ENCODE assay signal across 2 cellular contexts in genomic region chr12:120879711-120880300, GRCh38.
TF ChIP-seq lines count a peak whose summit lies in the region.

No MANE protein-coding gene starts in this region.

TF ChIP-seq in K562, 482 proteins besides CTCF, POLR2A, EP300 and RAD21:
- TF ChIP-seq HNRNPLL (IDR thresholded peaks at IDR 0.05; ENCODE audit: low read depth, low read length, poor library complexity, severe bottlenecking) = no peak
- TF ChIP-seq ZNF384 (IDR thresholded peaks at IDR 0.05; ENCODE audit: low read depth, low read length) = peak; percentile 38; the same call in 1 of the 2 replicates
- TF ChIP-seq BMI1 (IDR thresholded peaks at IDR 0.05; ENCODE audit: low read length) = no peak
- TF ChIP-seq ZNF253 (CRISPR knock-in tag; conservative IDR thresholded peaks at IDR 0.05) = no peak
- no peak for TF ChIP-seq HNRNPUL1 (IDR thresholded peaks at IDR 0.05; ENCODE audit: low read length)
- no peak for TF ChIP-seq MEF2A (IDR thresholded peaks at IDR 0.05; ENCODE audit: control insufficient read depth, low read depth, low read length)
- no peak for TF ChIP-seq ATF1 (CRISPR knock-in tag; IDR thresholded peaks at IDR 0.05)
- no peak for TF ChIP-seq ATF1 (tag; IDR thresholded peaks at IDR 0.05)
- peak; percentile 4 for TF ChIP-seq RBM25 (IDR thresholded peaks at IDR 0.05; ENCODE audit: low read depth, low read length, severe bottlenecking)
- TF ChIP-seq, protein P1, sequence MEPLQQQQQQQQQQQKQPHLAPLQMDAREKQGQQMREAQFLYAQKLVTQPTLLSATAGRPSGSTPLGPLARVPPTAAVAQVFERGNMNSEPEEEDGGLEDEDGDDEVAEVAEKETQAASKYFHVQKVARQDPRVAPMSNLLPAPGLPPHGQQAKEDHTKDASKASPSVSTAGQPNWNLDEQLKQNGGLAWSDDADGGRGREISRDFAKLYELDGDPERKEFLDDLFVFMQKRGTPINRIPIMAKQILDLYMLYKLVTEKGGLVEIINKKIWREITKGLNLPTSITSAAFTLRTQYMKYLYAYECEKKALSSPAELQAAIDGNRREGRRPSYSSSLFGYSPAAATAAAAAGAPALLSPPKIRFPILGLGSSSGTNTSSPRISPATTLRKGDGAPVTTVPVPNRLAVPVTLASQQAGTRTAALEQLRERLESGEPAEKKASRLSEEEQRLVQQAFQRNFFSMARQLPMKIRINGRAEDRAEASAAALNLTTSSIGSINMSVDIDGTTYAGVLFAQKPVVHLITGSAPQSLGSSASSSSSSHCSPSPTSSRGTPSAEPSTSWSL (CRISPR knock-in tag; IDR thresholded peaks at IDR 0.05; ENCODE audit: borderline replicate concordance) = no peak
- TF ChIP-seq, protein P2, sequence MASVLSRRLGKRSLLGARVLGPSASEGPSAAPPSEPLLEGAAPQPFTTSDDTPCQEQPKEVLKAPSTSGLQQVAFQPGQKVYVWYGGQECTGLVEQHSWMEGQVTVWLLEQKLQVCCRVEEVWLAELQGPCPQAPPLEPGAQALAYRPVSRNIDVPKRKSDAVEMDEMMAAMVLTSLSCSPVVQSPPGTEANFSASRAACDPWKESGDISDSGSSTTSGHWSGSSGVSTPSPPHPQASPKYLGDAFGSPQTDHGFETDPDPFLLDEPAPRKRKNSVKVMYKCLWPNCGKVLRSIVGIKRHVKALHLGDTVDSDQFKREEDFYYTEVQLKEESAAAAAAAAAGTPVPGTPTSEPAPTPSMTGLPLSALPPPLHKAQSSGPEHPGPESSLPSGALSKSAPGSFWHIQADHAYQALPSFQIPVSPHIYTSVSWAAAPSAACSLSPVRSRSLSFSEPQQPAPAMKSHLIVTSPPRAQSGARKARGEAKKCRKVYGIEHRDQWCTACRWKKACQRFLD (CRISPR knock-in tag; IDR thresholded peaks at IDR 0.05) = no peak
- TF ChIP-seq ZBTB40 (IDR thresholded peaks at IDR 0.05) = peak; percentile 94
- peak; percentile 50; the same call in 1 of the 2 replicates for TF ChIP-seq ZBTB40 (CRISPR knock-in tag; IDR thresholded peaks at IDR 0.05)
- no peak for TF ChIP-seq ZNF76 (CRISPR knock-in tag; IDR thresholded peaks at IDR 0.05; ENCODE audit: borderline replicate concordance)

TF ChIP-seq in SK-N-SH treated with all-trans-retinoic acid at 6 μM for 48 hours, 23 proteins besides CTCF, POLR2A, EP300 and RAD21:
- TF ChIP-seq ESRRG (CRISPR knock-in tag; IDR thresholded peaks at IDR 0.05) (no peak), ZC3H10 (CRISPR knock-in tag; IDR thresholded peaks at IDR 0.05) (no peak), ZFP30 (CRISPR knock-in tag; IDR thresholded peaks at IDR 0.05) (no peak), RARB (CRISPR knock-in tag; IDR thresholded peaks at IDR 0.05) (no peak)
- TF ChIP-seq, protein P3, sequence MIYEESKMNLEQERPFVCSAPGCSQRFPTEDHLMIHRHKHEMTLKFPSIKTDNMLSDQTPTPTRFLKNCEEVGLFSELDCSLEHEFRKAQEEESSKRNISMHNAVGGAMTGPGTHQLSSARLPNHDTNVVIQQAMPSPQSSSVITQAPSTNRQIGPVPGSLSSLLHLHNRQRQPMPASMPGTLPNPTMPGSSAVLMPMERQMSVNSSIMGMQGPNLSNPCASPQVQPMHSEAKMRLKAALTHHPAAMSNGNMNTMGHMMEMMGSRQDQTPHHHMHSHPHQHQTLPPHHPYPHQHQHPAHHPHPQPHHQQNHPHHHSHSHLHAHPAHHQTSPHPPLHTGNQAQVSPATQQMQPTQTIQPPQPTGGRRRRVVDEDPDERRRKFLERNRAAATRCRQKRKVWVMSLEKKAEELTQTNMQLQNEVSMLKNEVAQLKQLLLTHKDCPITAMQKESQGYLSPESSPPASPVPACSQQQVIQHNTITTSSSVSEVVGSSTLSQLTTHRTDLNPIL (CRISPR knock-in tag; IDR thresholded peaks at IDR 0.05; ENCODE audit: low read depth) = no peak
